18 cellular contexts compared by ENCODE assay signal in the genomic region with DNA sequence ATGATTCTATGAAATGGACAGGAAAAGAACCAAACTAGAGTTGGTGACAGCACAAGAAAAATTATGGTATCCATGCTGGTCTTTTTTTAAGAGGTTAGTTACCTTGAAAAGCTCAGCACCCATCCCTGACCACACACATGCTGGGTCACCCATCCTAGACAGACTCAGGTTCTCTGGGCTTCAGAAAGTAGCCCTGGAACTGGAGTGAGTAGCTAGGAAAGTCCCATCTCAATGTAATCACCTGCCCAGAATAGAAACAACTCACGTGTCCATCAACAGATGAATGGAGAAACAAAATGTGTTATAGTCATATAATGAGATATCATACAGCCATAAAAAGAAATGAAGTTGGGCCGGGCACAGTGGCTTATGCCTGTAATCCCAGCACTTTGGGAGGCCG.
"Had no signal": no experiment of that assay in that cellular context is flagged by ENCODE, and none has a peak within 500 bp of the region (broad histone marks: within the 10 kb centered on the region; RNA-seq: fewer than 3 reads in every experiment).

No MANE protein-coding gene starts in this region.

- H2AFZ ChIP-seq: neural progenitor cell had no signal

- H3K4me3 Mint-ChIP-seq: activated CD4-positive, alpha-beta memory T cell treated with anti-CD3 and anti-CD28 coated beads, Interleukin-2, amount 10 ng/mL, durations not matched to agents 7 days and 5 days; activated CD4-positive, alpha-beta T cell treated with anti-CD3 and anti-CD28 coated beads, Interleukin-2, amount 10 ng/mL, durations not matched to agents 24 days and 14 days; activated naive CD4-positive, alpha-beta T cell treated with anti-CD3 and anti-CD28 coated beads for 36 hours; activated naive CD8-positive, alpha-beta T cell treated with anti-CD3 and anti-CD28 coated beads, Interleukin-2, amount 10 ng/mL, durations not matched to agents 7 days and 5 days; activated T-cell treated with anti-CD3 and anti-CD28 coated beads, Interleukin-2, amount 50 U/mL, for 72 hours; neural progenitor cell; T-helper 17 cell had no signal

- H3K9ac ChIP-seq: neural progenitor cell had no signal

- H3K36me3 Mint-ChIP-seq: activated naive CD8-positive, alpha-beta T cell treated with anti-CD3 and anti-CD28 coated beads, Interleukin-2, amount 10 ng/mL, durations not matched to agents 7 days and 5 days; neural progenitor cell had no signal

- FAIRE-seq: bronchial epithelial cell, keratinocyte had no signal

- ATAC-seq: activated T-cell treated with anti-CD3 and anti-CD28 coated beads, Interleukin-2, amount 50 U/mL, for 72 hours; naive thymus-derived CD8-positive, alpha-beta T cell; stimulated activated naive CD8-positive, alpha-beta T cell treated with anti-CD3 and anti-CD28 coated beads, Interleukin-15, Interleukin-2, amounts not matched to agents 100 U/mL and 50 U/mL, for 24 hours; T-helper 17 cell; upper lobe of right lung had no signal

- H3K9me3 Mint-ChIP-seq: activated CD4-positive, alpha-beta memory T cell treated with anti-CD3 and anti-CD28 coated beads, Interleukin-2, amount 10 ng/mL, durations not matched to agents 7 days and 5 days; activated CD4-positive, alpha-beta T cell treated with anti-CD3 and anti-CD28 coated beads, Interleukin-2, amount 10 ng/mL, durations not matched to agents 24 days and 14 days; activated naive CD4-positive, alpha-beta T cell treated with anti-CD3 and anti-CD28 coated beads for 36 hours; activated naive CD8-positive, alpha-beta T cell treated with anti-CD3 and anti-CD28 coated beads, Interleukin-2, amount 10 ng/mL, durations not matched to agents 7 days and 5 days; activated T-cell treated with anti-CD3 and anti-CD28 coated beads, Interleukin-2, amount 50 U/mL, for 72 hours; neural progenitor cell had no signal

- H3K4me2 ChIP-seq: neural progenitor cell had no signal

- DNase-seq: activated CD4-positive, alpha-beta memory T cell treated with anti-CD3 and anti-CD28 coated beads, Interleukin-2, amount 10 ng/mL, durations not matched to agents 7 days and 5 days; activated CD4-positive, alpha-beta T cell treated with anti-CD3 and anti-CD28 coated beads, Interleukin-2, amount 10 ng/mL, durations not matched to agents 24 days and 14 days; activated effector memory CD4-positive, alpha-beta T cell treated with Interleukin-2 at 50 U/mL for 16 hours; activated naive CD4-positive, alpha-beta T cell treated with anti-CD3 and anti-CD28 coated beads for 36 hours; activated naive CD8-positive, alpha-beta T cell treated with anti-CD3 and anti-CD28 coated beads, Interleukin-2, amount 10 ng/mL, durations not matched to agents 7 days and 5 days; activated T-cell treated with anti-CD3 and anti-CD28 coated beads, Interleukin-2, amount 50 U/mL, for 72 hours; amniotic stem cell; naive thymus-derived CD8-positive, alpha-beta T cell; stimulated activated CD4-positive, alpha-beta T cell treated with anti-CD3 and anti-CD28 coated beads, Interleukin-4, amount 100 ng/mL, for 24 hours; stimulated activated naive CD8-positive, alpha-beta T cell treated with anti-CD3 and anti-CD28 coated beads, Interleukin-15, Interleukin-2, amounts not matched to agents 100 U/mL and 50 U/mL, for 24 hours; T-helper 17 cell; upper lobe of right lung had no signal

- H3K4me1 ChIP-seq: upper lobe of right lung had no signal

- H3K4me3 ChIP-seq: coronary artery, lung, neural progenitor cell, spleen, upper lobe of right lung had no signal

- H3K36me3 ChIP-seq: neural progenitor cell, spleen, upper lobe of right lung had no signal

- H3K27ac Mint-ChIP-seq: activated CD4-positive, alpha-beta memory T cell treated with anti-CD3 and anti-CD28 coated beads, Interleukin-2, amount 10 ng/mL, durations not matched to agents 7 days and 5 days; activated CD4-positive, alpha-beta T cell treated with anti-CD3 and anti-CD28 coated beads, Interleukin-2, amount 10 ng/mL, durations not matched to agents 24 days and 14 days; activated naive CD4-positive, alpha-beta T cell treated with anti-CD3 and anti-CD28 coated beads for 36 hours; activated naive CD8-positive, alpha-beta T cell treated with anti-CD3 and anti-CD28 coated beads, Interleukin-2, amount 10 ng/mL, durations not matched to agents 7 days and 5 days; activated T-cell treated with anti-CD3 and anti-CD28 coated beads, Interleukin-2, amount 50 U/mL, for 72 hours; neural progenitor cell; T-helper 17 cell had no signal

- H3K27ac ChIP-seq: coronary artery, neural progenitor cell, upper lobe of right lung had no signal

- H3K9me3 ChIP-seq: spleen, upper lobe of right lung had no signal

- H3K27me3 ChIP-seq: neural progenitor cell, upper lobe of right lung had no signal
